ENCODE assay signal across 9 cellular contexts in genomic region chr19:13396256-13397080, GRCh38.
A peak's percentile ranks its signal among the peaks of the same experiment; 100 is the strongest.
DNase-seq lines count a peak whose midpoint lies in the region; ATAC-seq and TF ChIP-seq lines count a peak whose summit lies in the region.
"Had no signal": no experiment of that assay in that cellular context is flagged by ENCODE, and none has a peak within 500 bp of the region (broad histone marks: within the 10 kb centered on the region; RNA-seq: fewer than 3 reads in every experiment).

No MANE protein-coding gene starts in this region.

- in situ Hi-C loops in brain microvascular endothelial cell (cut with HindIII; ENCODE audit: low pct_ligation_motif_present, low sequenced_read_pairs): no loop called here

- peak overlapping the region in 1 of 2 donors; percentile 11 for H3K4me3 Mint-ChIP-seq in CD14-positive monocyte

- H3K4me3 ChIP-seq in brain microvascular endothelial cell (ENCODE audit: low read depth, low read length): no peak overlapping the region
- no peak overlapping the region for H3K4me3 ChIP-seq in left lung
- H3K4me3 ChIP-seq: HAP-1 had no signal

- ATAC-seq in left lung: peak; percentile 67
- ATAC-seq in HG02610 (IDR thresholded peaks at IDR 0.05; ENCODE audit: unreplicated experiment): no peak
- ATAC-seq in HG03095 (IDR thresholded peaks at IDR 0.05; ENCODE audit: unreplicated experiment): no peak
- no peak for ATAC-seq in HG02885 (IDR thresholded peaks at IDR 0.05; ENCODE audit: poor library complexity, unreplicated experiment)

- H3K4me1 Mint-ChIP-seq in CD14-positive monocyte: peaks cover 21% of the 10 kb centered on the region

- H3K27me3 Mint-ChIP-seq in CD14-positive monocyte (ENCODE audit: low read depth in 3 of 3): peaks cover 7 to 11% (median 8%) of the 10 kb centered on the region in 3 donors

- no peaks in the 10 kb centered on the region for H3K36me3 Mint-ChIP-seq in CD14-positive monocyte

- H3K27ac Mint-ChIP-seq in CD14-positive monocyte: no peak overlapping the region

- H3K27ac ChIP-seq in brain microvascular endothelial cell (no peak overlapping the region), left lung (no peak overlapping the region)

- H3K36me3 ChIP-seq in brain microvascular endothelial cell (replicated peaks) (no peaks in the 10 kb centered on the region), left lung (no peaks in the 10 kb centered on the region)
- H3K36me3 ChIP-seq: HAP-1 had no signal

- intact Hi-C loops in CD14-positive monocyte (cut with micrococcal nuclease): no loop called here
- intact Hi-C loops in left lung (cut with DNase I): no loop called here

- H3K9me3 ChIP-seq in left lung: peaks cover 0 to 5% of the 10 kb centered on the region in 2 donors
- H3K9me3 ChIP-seq: HAP-1 had no signal

- no peak for TF ChIP-seq CTCF in CD14-positive monocyte (IDR thresholded peaks at IDR 0.05)
- no peak for TF ChIP-seq CTCF in brain microvascular endothelial cell (IDR thresholded peaks at IDR 0.05; ENCODE audit: low read depth, low read length, missing control alignments)
- no peak for TF ChIP-seq CTCF in left lung (IDR thresholded peaks at IDR 0.05)

- peak; percentile 52 for DNase-seq in CD14-positive monocyte (ENCODE audit: low spot score)
- DNase-seq in LHCN-M2 (ENCODE audit: low read depth): peak; percentile 89
- DNase-seq in brain microvascular endothelial cell: peak; percentile 41
- peak in 1 of 2 donors; percentile 45 for DNase-seq in left lung
- no peak for DNase-seq in OCI-M2 (lab: John Stamatoyannopoulos, UW; ENCODE audit: unreplicated experiment)

- no peaks in the 10 kb centered on the region for H3K27me3 ChIP-seq in brain microvascular endothelial cell (replicated peaks)
- peaks cover 0 to 47% of the 10 kb centered on the region in 2 donors for H3K27me3 ChIP-seq in left lung

- no peaks in the 10 kb centered on the region for H3K4me1 ChIP-seq in left lung
- H3K4me1 ChIP-seq: HAP-1 had no signal

- peaks cover 8 to 40% (median 18%) of the 10 kb centered on the region in 7 donors for H3K9me3 Mint-ChIP-seq in CD14-positive monocyte
